24 cellular contexts compared by ENCODE assay signal in the genomic region with DNA sequence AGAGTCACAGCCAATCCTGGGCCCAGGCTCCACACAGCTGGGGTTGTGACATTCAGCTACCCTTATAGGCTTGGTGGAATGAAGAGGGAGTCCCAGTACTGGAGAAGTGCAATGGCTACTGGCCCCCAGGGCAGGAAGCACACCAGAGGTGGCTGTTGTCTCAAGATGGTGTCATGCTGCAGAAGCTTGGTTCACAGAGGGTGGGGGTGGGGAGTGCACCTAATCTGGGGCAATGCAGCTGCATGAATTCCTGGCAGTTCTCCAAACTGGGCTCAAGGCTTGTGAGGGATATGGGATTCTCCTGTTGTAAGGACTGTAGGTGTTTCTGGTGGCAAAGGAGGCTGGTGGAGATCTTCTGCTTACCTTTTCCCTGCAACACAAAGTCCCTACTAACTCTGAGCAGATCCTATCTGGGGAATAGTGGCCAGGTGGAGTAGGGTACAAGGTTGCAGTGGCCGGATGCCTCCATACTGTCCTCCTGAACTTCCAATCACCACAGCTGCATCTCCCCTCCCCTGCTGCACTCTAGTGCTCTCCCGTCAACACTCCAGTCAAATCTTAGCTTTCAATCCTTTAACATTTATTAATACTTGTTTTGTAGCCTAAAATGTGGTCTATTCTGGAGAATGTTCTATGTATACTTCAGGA. TPM values are rescaled to one million over a fixed set of nuclear protein-coding genes. Genes with fewer than 3 reads are reported as not detected.
DNase-seq lines count a peak whose midpoint lies in the region; TF ChIP-seq lines count a peak whose summit lies in the region.
"Had no signal": no experiment of that assay in that cellular context is flagged by ENCODE, and none has a peak within 500 bp of the region (broad histone marks: within the 10 kb centered on the region; RNA-seq: fewer than 3 reads in every experiment).

No MANE protein-coding gene starts in this region.

- H3K4me3 ChIP-seq in mammary epithelial cell (replicated peaks in 1 of 3; ENCODE audit: insufficient read depth in 1 of 3, low read depth in 2 of 3, low read length in 3 of 3) (no peak overlapping the region), GM23248 (no peak overlapping the region)
- H3K4me3 ChIP-seq: body of pancreas, MG63, ovary, smooth muscle cell, uterus had no signal

- H3K4me1 ChIP-seq in mammary epithelial cell (ENCODE audit: insufficient read depth, low read length) (peaks cover 21% of the 10 kb centered on the region), GM23248 (ENCODE audit: insufficient read depth) (no peaks in the 10 kb centered on the region)
- H3K4me1 ChIP-seq: body of pancreas, uterus had no signal

- dilution Hi-C loops in mammary epithelial cell (cut with HindIII; ENCODE audit: low sequenced_read_pairs): no loop called here

- H3K4me2 ChIP-seq in mammary epithelial cell (ENCODE audit: insufficient read depth, low read depth, low read length) (no peak overlapping the region), GM23248 (ENCODE audit: unreplicated experiment) (no peak overlapping the region)
- H3K4me2 ChIP-seq: smooth muscle cell had no signal

- H3K9me3 ChIP-seq in mammary epithelial cell (replicated peaks; ENCODE audit: insufficient read depth, low read length) (peaks cover 4% of the 10 kb centered on the region), GM23248 (ENCODE audit: low read depth) (peaks cover 9% of the 10 kb centered on the region)
- H3K9me3 ChIP-seq: ovary had no signal

- no peaks in the 10 kb centered on the region for H3K9me2 ChIP-seq in GM23248 (ENCODE audit: insufficient read depth)

- intact Hi-C loops in mammary epithelial cell (cut with micrococcal nuclease): no loop called here

- CTCF ChIA-PET in mammary epithelial cell (lab: Charles Lee; ENCODE audit: low non-redundant PET): no interaction called here

- no TSS peak for BruUV-seq in mammary epithelial cell (replicated peaks; lab: Mats Ljungman, UMichigan)

- H3K79me2 ChIP-seq in mammary epithelial cell (ENCODE audit: insufficient read depth, low read length) (no peaks in the 10 kb centered on the region), GM23248 (ENCODE audit: insufficient read depth) (no peaks in the 10 kb centered on the region)

- H3K9ac ChIP-seq in mammary epithelial cell (ENCODE audit: insufficient read depth, low read length) (no peak overlapping the region), GM23248 (no peak overlapping the region)

- H3K36me3 ChIP-seq in mammary epithelial cell (ENCODE audit: insufficient read depth, low read length) (no peaks in the 10 kb centered on the region), GM23248 (ENCODE audit: low read depth) (no peaks in the 10 kb centered on the region)
- H3K36me3 ChIP-seq: MG63, ovary, uterus had no signal

- H2AFZ ChIP-seq in mammary epithelial cell (ENCODE audit: low read depth, low read length) (no peak overlapping the region), GM23248 (no peak overlapping the region)

- peaks cover 36% of the 10 kb centered on the region for H3F3A ChIP-seq in GM23248 (ENCODE audit: insufficient read depth)

- TF ChIP-seq CTCF in mammary epithelial cell (conservative IDR thresholded peaks at IDR 0.05 in 1 of 2, IDR thresholded peaks at IDR 0.05 in 1 of 2; ENCODE audit: extremely low read depth in 1 of 2, insufficient read depth in 1 of 2, low read depth in 1 of 2, low read length in 2 of 2): no peak

- H4K20me1 ChIP-seq in mammary epithelial cell (ENCODE audit: insufficient read depth, low read length) (no peaks in the 10 kb centered on the region), GM23248 (ENCODE audit: insufficient read depth) (no peaks in the 10 kb centered on the region)

- WGBS in mammary epithelial cell (ENCODE audit: low coverage, missing lambda C conversion rate): 100% methylated on average over 1 of the region's 2 CpGs
- 92 to 93% methylated on average over 2 of the region's 2 CpGs for WGBS in GM23248 (ENCODE audit: low coverage in 1 of 2, low lambda C conversion rate in 2 of 2, missing lambda C conversion rate in 2 of 2), 2 experiments

- in situ Hi-C loops in mammary epithelial cell (cut with MboI; ENCODE audit: low sequenced_read_pairs in 2 of 2): no loop called here
- in situ Hi-C loops in GM23248 (cut with MboI): no loop called here

- DNase-seq in EH (ENCODE audit: low read depth) (peak; percentile 30), HUDEP-2 (lab: John Stamatoyannopoulos, UW; ENCODE audit: unreplicated experiment in 76 of 76) (peak in 48 of 76 experiments; percentile 1 to 57 (median 22)), mammary epithelial cell (peak; percentile 42), myocyte (ENCODE audit: low read depth) (peak; percentile 18), epidermal melanocyte (ENCODE audit: insufficient read length, low spot score) (no peak), GM23248 (no peak), SK-N-DZ (ENCODE audit: low spot score) (no peak)
- DNase-seq: activated B cell treated with CpG ODN at 0.5 μM for 24 hours; activated CD8-positive, alpha-beta T cell treated with anti-CD3 and anti-CD28 coated beads, Interleukin-2, amount 10 ng/mL, durations not matched to agents 7 days and 5 days; activated T-cell treated with anti-CD3 and anti-CD28 coated beads, Interleukin-2, amount 50 U/mL, for 48 hours; COR-L47; MG63; NCI-H1436 treated with DMSO at 0.1 percent for 48 hours; ovary; stimulated activated CD4-positive, alpha-beta T cell treated with anti-CD3 and anti-CD28 coated beads, Interleukin-4, amount 100 ng/mL, for 4 hours; uterus had no signal

- H3K27me3 ChIP-seq in mammary epithelial cell (ENCODE audit: insufficient read depth, low read length) (no peaks in the 10 kb centered on the region), GM23248 (replicated peaks; ENCODE audit: insufficient read depth) (no peaks in the 10 kb centered on the region)
- H3K27me3 ChIP-seq: body of pancreas, MG63, ovary, uterus had no signal

- no peak overlapping the region for H3K27ac ChIP-seq in mammary epithelial cell (ENCODE audit: insufficient read depth, low read depth, low read length)
- H3K27ac ChIP-seq in GM23248: no peak overlapping the region
- H3K27ac ChIP-seq: body of pancreas, ovary, uterus had no signal

RNA-seq across cellular contexts. Expression of a gene that starts 27.4 kb away (rescaled TPM):
- total RNA-seq in mammary epithelial cell (not detected), myocyte (not detected in 2 replicates)
- polyA plus RNA-seq in mammary epithelial cell (not detected), GM23248 (2016; fragmentation: Nextera tagmentation; extraction: Ambion mirVana) (not detected in 2 replicates)
- not detected for polyA minus RNA-seq in mammary epithelial cell
- not detected for polyA plus RNA-seq in myocyte (2012)
- not detected in 2 replicates for total RNA-seq in GM23248 (2014; rRNA removed; shearing (Covaris generic))
- 0.59 TPM in 1 of 2 replicates, not detected in the other for polyA plus RNA-seq in SK-N-DZ (2014; cell fraction: cytosol; rRNA removed)
- not detected in 2 replicates for polyA plus RNA-seq in SK-N-DZ (2014; cell fraction: nucleus; rRNA removed)
- total RNA-seq: activated B cell treated with CpG ODN at 0.5 μM for 24 hours; activated CD8-positive, alpha-beta T cell treated with anti-CD3 and anti-CD28 coated beads, Interleukin-2, amount 10 ng/mL, durations not matched to agents 7 days and 5 days; activated naive CD4-positive, alpha-beta T cell treated with anti-CD3 and anti-CD28 coated beads, Interleukin-2, amount 50 U/mL, for 72 hours; body of pancreas; esophagus mucosa; HT1080; lower leg skin; ovary; smooth muscle cell; subcutaneous adipose tissue; T-helper 2 cell treated with Interferon-gamma antibody and Interleukin-4, amounts not matched to agents 100 ng/mL and 5 ng/mL, for 36 hours; uterus had no signal
- polyA plus RNA-seq: ovary, smooth muscle cell had no signal

Comparison
In these comparisons a context has a peak if more than half of its experiments do, and no peak if none do; other contexts are left out.
1. DNase-seq: peak in EH (single experiment), HUDEP-2 (48 of 76), mammary epithelial cell (single experiment) and myocyte (single experiment); none in epidermal melanocyte (single experiment), GM23248 (single experiment) and SK-N-DZ (single experiment).